Comparison of ENCODE assay signal across 12 cellular contexts in the genomic region with DNA sequence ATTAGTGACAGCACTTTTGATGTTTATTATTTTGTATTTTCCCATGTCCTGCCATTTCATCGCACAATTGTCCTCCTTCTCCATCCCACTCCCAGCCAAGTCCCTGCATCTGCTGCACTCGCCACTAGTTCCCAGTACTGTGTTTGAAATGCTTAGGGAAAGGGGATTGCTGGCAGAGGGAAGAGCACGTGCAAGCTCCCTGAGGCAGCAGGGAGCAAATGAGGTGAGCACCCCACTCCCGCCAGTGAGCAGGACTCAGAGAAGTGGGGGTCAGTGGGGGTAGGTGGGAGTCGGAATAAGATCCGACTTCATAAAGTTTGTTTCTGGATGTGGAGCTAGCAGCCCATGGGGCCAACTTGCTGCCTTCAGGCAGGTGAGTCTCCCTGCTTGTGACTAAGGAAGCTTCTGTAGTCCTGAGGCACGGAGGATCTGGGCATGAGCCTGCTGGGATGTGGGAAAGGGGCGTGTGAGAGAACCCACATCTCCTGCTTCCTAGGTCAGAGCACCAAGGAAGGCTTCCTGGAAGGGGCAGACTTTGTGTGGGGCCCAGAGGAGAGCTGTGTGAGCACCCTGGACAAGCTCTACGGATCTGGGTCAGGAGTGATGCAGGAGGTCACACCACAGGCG.
DNase-seq lines count a peak whose midpoint lies in the region; ATAC-seq and TF ChIP-seq lines count a peak whose summit lies in the region.
"Had no signal": no experiment of that assay in that cellular context is flagged by ENCODE, and none has a peak within 500 bp of the region (broad histone marks: within the 10 kb centered on the region; RNA-seq: fewer than 3 reads in every experiment).

No MANE protein-coding gene starts in this region.

- no peaks in the 10 kb centered on the region for H3K79me1 ChIP-seq in H9 (ENCODE audit: insufficient read depth, low read depth, low read length, poor library complexity, severe bottlenecking)

- H3K4me2 ChIP-seq in H9 (ENCODE audit: insufficient read depth, insufficient read length, low read length) = no peak overlapping the region

- TF ChIP-seq CTCF in H9 (conservative IDR thresholded peaks at IDR 0.05) = no peak
- no peak for TF ChIP-seq CTCF in RWPE1 (conservative IDR thresholded peaks at IDR 0.05; ENCODE audit: low read depth)
- TF ChIP-seq CTCF in foreskin keratinocyte (conservative IDR thresholded peaks at IDR 0.05) = no peak

- no peak overlapping the region for H2BK12ac ChIP-seq in H9 (ENCODE audit: insufficient read length, low read depth, low read length)

- H3K14ac ChIP-seq in H9 (ENCODE audit: insufficient read depth, low read length) = no peak overlapping the region

- no peak overlapping the region for H4K8ac ChIP-seq in H9 (replicated peaks; ENCODE audit: insufficient read length, low read depth, low read length)

- no peak overlapping the region for H3K23ac ChIP-seq in H9 (ENCODE audit: insufficient read length, low read depth, low read length)

- no peak overlapping the region for H3K4me3 Mint-ChIP-seq in H9
- H3K4me3 Mint-ChIP-seq in stimulated activated effector memory CD8-positive, alpha-beta T cell treated with anti-CD3 and anti-CD28 coated beads, Interleukin-12 subunit alpha, Interleukin-12 subunit beta, amount 100 ng/mL, for 72 hours = no peak overlapping the region
- H3K4me3 Mint-ChIP-seq: activated CD4-positive, alpha-beta T cell treated with anti-CD3 and anti-CD28 coated beads for 36 hours; activated T-cell treated with anti-CD3 and anti-CD28 coated beads, Interleukin-2, amount 50 U/mL, for 24 hours had no signal

- H4K91ac ChIP-seq in H9 (ENCODE audit: insufficient read length, low read depth, low read length) = no peak overlapping the region

- no peak overlapping the region for H2AK5ac ChIP-seq in H9 (ENCODE audit: insufficient read length, low read length)

- POLR2A ChIA-PET in RWPE1 (lab: Yijun Ruan, JAX; ENCODE audit: low non-redundant PET) = no interaction called here

- peak; percentile 38 for ATAC-seq in foreskin keratinocyte
- no peak for ATAC-seq in stimulated activated effector memory CD8-positive, alpha-beta T cell treated with anti-CD3 and anti-CD28 coated beads, Interleukin-12 subunit alpha, Interleukin-12 subunit beta, amount 100 ng/mL, for 72 hours
- no peak for ATAC-seq in GM21381 (IDR thresholded peaks at IDR 0.05; ENCODE audit: unreplicated experiment)

- H2BK120ac ChIP-seq in H9 (ENCODE audit: low read depth, low read length, poor library complexity, severe bottlenecking) = no peak overlapping the region

- H3K4me1 ChIP-seq in H9 (ENCODE audit: insufficient read depth, low read length) = peaks cover 2% of the 10 kb centered on the region; the same call in 1 of the 2 replicates
- H3K4me1 ChIP-seq in foreskin keratinocyte = peaks cover 44% of the 10 kb centered on the region

- no peaks in the 10 kb centered on the region; a peak in 1 of 7 replicates for H3K36me3 Mint-ChIP-seq in H9 (ENCODE audit: insufficient read depth in 1 of 3, low read depth in 3 of 3)
- no peaks in the 10 kb centered on the region for H3K36me3 Mint-ChIP-seq in stimulated activated effector memory CD8-positive, alpha-beta T cell treated with anti-CD3 and anti-CD28 coated beads, Interleukin-12 subunit alpha, Interleukin-12 subunit beta, amount 100 ng/mL, for 72 hours
- H3K36me3 Mint-ChIP-seq: naive thymus-derived CD4-positive, alpha-beta T cell had no signal

- no peak overlapping the region for H4K5ac ChIP-seq in H9 (ENCODE audit: insufficient read length, low read depth, low read length)

- no CpG with 5 or more reads among the region's 10 CpGs for WGBS in H9 (ENCODE audit: extremely low coverage, insufficient read length, low lambda C conversion rate)

- H3K27ac Mint-ChIP-seq in H9 = peak overlapping the region; percentile 87 to 96 (median 90); a peak in 5 of 7 replicates
- H3K27ac Mint-ChIP-seq in stimulated activated effector memory CD8-positive, alpha-beta T cell treated with anti-CD3 and anti-CD28 coated beads, Interleukin-12 subunit alpha, Interleukin-12 subunit beta, amount 100 ng/mL, for 72 hours = peak overlapping the region; percentile 11
- H3K27ac Mint-ChIP-seq: activated CD4-positive, alpha-beta T cell treated with anti-CD3 and anti-CD28 coated beads for 36 hours; naive thymus-derived CD4-positive, alpha-beta T cell had no signal

- H3K18ac ChIP-seq in H9 (ENCODE audit: insufficient read length, low read depth, low read length) = peak overlapping the region; percentile 36

- no peak overlapping the region for H2AFZ ChIP-seq in H9 (ENCODE audit: low read length)

- no peak overlapping the region for H2BK15ac ChIP-seq in H9 (ENCODE audit: low read depth, low read length)

- no peak overlapping the region for H2BK20ac ChIP-seq in H9 (ENCODE audit: low read depth, low read length, poor library complexity, severe bottlenecking)

- no peaks in the 10 kb centered on the region for H3K27me3 ChIP-seq in H9 (ENCODE audit: insufficient read depth, low read length)
- H3K27me3 ChIP-seq in foreskin keratinocyte = peaks cover 8% of the 10 kb centered on the region

- H3K9me3 ChIP-seq in H9 (ENCODE audit: control insufficient read depth, low read depth, low read length) = no peaks in the 10 kb centered on the region

- no peak overlapping the region for H3T11ph ChIP-seq in H9 (ENCODE audit: low read length)

- no peak overlapping the region for H3K9ac ChIP-seq in H9 (ENCODE audit: extremely low read depth, insufficient read length, low read length)

- no peak overlapping the region for H3K56ac ChIP-seq in H9 (ENCODE audit: insufficient read length, low read depth, low read length)

- H3K27me3 Mint-ChIP-seq in H9 (ENCODE audit: low read depth) = peaks cover 15% of the 10 kb centered on the region
- H3K27me3 Mint-ChIP-seq: activated CD4-positive, alpha-beta T cell treated with anti-CD3 and anti-CD28 coated beads for 36 hours; activated T-cell treated with anti-CD3 and anti-CD28 coated beads, Interleukin-2, amount 50 U/mL, for 24 hours had no signal

- H3K79me2 ChIP-seq in H9 (ENCODE audit: insufficient read depth, low read length) = no peaks in the 10 kb centered on the region

- no peaks in the 10 kb centered on the region for H3K23me2 ChIP-seq in H9 (ENCODE audit: insufficient read length, low read depth, low read length, poor library complexity, severe bottlenecking)

- CTCF ChIA-PET in RWPE1 (lab: Yijun Ruan, JAX) = interaction anchor here (0.6 kb wide), 1 partner anchor 268 kb away, joined by 3 read pairs; no protein-coding TSS in a partner anchor

- no peaks in the 10 kb centered on the region for H4K20me1 ChIP-seq in H9 (ENCODE audit: control insufficient read depth, insufficient read depth, insufficient read length)

- H2BK5ac ChIP-seq in H9 (ENCODE audit: insufficient read length, low read length) = no peak overlapping the region

- H3K4me1 Mint-ChIP-seq in H9 = peaks cover 38 to 54% of the 10 kb centered on the region in 2 experiments
- H3K4me1 Mint-ChIP-seq in stimulated activated effector memory CD8-positive, alpha-beta T cell treated with anti-CD3 and anti-CD28 coated beads, Interleukin-12 subunit alpha, Interleukin-12 subunit beta, amount 100 ng/mL, for 72 hours = peaks cover 10% of the 10 kb centered on the region

- no peak for DNase-seq in H9
- DNase-seq in RWPE1 (ENCODE audit: low spot score) = peak; percentile 58
- peak; percentile 42 to 76 for DNase-seq in foreskin keratinocyte
- DNase-seq in stimulated activated effector memory CD8-positive, alpha-beta T cell treated with anti-CD3 and anti-CD28 coated beads, Interleukin-12 subunit alpha, Interleukin-12 subunit beta, amount 100 ng/mL, for 72 hours (ENCODE audit: low spot score in 2 of 2) = no peak
- no peak for DNase-seq in activated naive CD4-positive, alpha-beta T cell treated with anti-CD3 and anti-CD28 coated beads, Interleukin-2, amount 50 U/mL, for 16 hours
- DNase-seq in NK-92 (lab: John Stamatoyannopoulos, UW; ENCODE audit: unreplicated experiment) = no peak
- DNase-seq: foreskin melanocyte; kidney; naive thymus-derived CD4-positive, alpha-beta T cell had no signal

- no peak overlapping the region for H3K4ac ChIP-seq in H9 (ENCODE audit: low read depth, low read length)

- no peak overlapping the region for H3K27ac ChIP-seq in H9 (ENCODE audit: insufficient read length, low read depth, low read length)
- peak overlapping the region; percentile 94 for H3K27ac ChIP-seq in RWPE1
- H3K27ac ChIP-seq in foreskin keratinocyte = peak overlapping the region; percentile 92

- H3K9me3 Mint-ChIP-seq in H9 = no peaks in the 10 kb centered on the region; a peak in 1 of 5 replicates
- no peaks in the 10 kb centered on the region for H3K9me3 Mint-ChIP-seq in stimulated activated effector memory CD8-positive, alpha-beta T cell treated with anti-CD3 and anti-CD28 coated beads, Interleukin-12 subunit alpha, Interleukin-12 subunit beta, amount 100 ng/mL, for 72 hours
- H3K9me3 Mint-ChIP-seq: activated T-cell treated with anti-CD3 and anti-CD28 coated beads, Interleukin-2, amount 50 U/mL, for 24 hours had no signal

Comparison
In these comparisons a context has a peak if more than half of its experiments do, and no peak if none do; other contexts are left out.
1. DNase-seq: peak in RWPE1 (single experiment) and foreskin keratinocyte (2 of 2); none in H9 (single experiment), stimulated activated effector memory CD8-positive, alpha-beta T cell treated with anti-CD3 and anti-CD28 coated beads, Interleukin-12 subunit alpha, Interleukin-12 subunit beta, amount 100 ng/mL, for 72 hours (0 of 2), activated naive CD4-positive, alpha-beta T cell treated with anti-CD3 and anti-CD28 coated beads, Interleukin-2, amount 50 U/mL, for 16 hours (single experiment) and NK-92 (single experiment).